Comparison of ENCODE assay signal across 7 cellular contexts in the genomic region with DNA sequence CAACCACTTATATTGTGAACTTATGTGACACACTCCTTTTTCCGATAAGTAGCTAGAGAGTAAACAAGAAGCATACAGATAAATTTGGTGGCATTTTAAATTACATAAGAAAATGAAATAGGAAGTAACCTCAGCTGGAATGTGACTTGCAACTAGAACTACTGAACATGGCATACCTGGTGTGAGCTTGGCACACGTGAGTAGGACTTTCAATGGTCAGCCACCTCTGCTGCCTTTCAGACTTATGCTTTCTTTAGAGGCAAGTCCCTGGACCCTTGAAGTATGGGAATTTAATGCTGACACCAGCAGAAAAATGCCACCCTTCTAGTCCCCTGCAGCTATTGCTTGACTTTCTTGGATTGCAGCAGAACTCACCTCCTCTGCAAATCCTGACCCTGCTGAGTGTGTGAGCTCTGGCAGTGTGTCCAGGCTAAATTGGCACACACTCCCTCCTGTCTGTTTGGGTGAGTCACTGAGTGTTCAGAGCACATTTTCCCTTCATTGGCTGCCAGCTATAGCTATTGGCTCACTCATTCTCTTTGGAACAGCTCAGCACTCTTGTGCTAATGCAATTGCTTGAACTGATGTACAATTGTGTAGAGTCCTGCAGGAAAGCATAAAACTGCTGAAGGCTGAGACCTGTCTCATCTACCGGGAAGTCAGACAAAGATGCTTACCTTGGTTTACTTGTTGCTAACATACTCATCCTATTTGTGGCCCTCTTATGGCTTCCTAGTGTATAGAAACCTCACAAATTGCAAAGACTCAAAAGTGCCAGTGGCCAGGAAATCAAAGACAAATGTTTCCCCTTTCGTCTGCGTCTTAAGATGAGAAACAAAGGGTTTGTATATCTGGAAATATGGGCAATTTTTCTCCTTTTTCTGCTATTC.
DNase-seq lines count a peak whose midpoint lies in the region; ATAC-seq, FAIRE-seq and TF ChIP-seq lines count a peak whose summit lies in the region.

No MANE protein-coding gene starts in this region.

- dilution Hi-C loops in keratinocyte (cut with MboI; ENCODE audit: extremely low pct_ligation_motif_present, low sequenced_read_pairs): no loop called here

- H3K9ac ChIP-seq in keratinocyte (ENCODE audit: control insufficient read depth, extremely low read depth, insufficient read depth, low read length): no peak overlapping the region

- ATAC-seq in upper lobe of left lung (ENCODE audit: low FRiP score in 2 of 2): peak; percentile 82 to 90

- H3K27ac ChIP-seq in keratinocyte (ENCODE audit: control insufficient read depth, insufficient read depth, low read length) (no peak overlapping the region), upper lobe of left lung (no peak overlapping the region)

- H3K4me2 ChIP-seq in keratinocyte (ENCODE audit: control insufficient read depth, extremely low read depth, insufficient read depth, low read depth, low read length): peak overlapping the region; percentile 40

- TF ChIP-seq POLR2A in upper lobe of left lung (IDR thresholded peaks at IDR 0.05): no peak

- no peak for TF ChIP-seq EP300 in upper lobe of left lung (IDR thresholded peaks at IDR 0.05)

- H4K20me1 ChIP-seq in keratinocyte (ENCODE audit: control insufficient read depth, extremely low read depth, insufficient read depth, low read length): no peaks in the 10 kb centered on the region

- no peaks in the 10 kb centered on the region for H3K27me3 ChIP-seq in bronchial epithelial cell (ENCODE audit: control insufficient read depth, insufficient read depth, low read length)
- H3K27me3 ChIP-seq in keratinocyte (ENCODE audit: control insufficient read depth, extremely low read depth, insufficient read depth, low read length): no peaks in the 10 kb centered on the region
- H3K27me3 ChIP-seq in upper lobe of left lung: no peaks in the 10 kb centered on the region

- no peaks in the 10 kb centered on the region for H3K9me3 ChIP-seq in keratinocyte (ENCODE audit: control insufficient read depth, low read depth, low read length)
- no peaks in the 10 kb centered on the region for H3K9me3 ChIP-seq in upper lobe of left lung

- FAIRE-seq in bronchial epithelial cell (lab: Jason Lieb, UNC) (peak; percentile 100), keratinocyte (lab: Jason Lieb, UNC) (peak; percentile 100)

- no peaks in the 10 kb centered on the region for H3K79me2 ChIP-seq in keratinocyte (ENCODE audit: control insufficient read depth, insufficient read depth, low read length)

- H3K4me3 ChIP-seq in bronchial epithelial cell (ENCODE audit: low read depth, low read length) (no peak overlapping the region), keratinocyte (ENCODE audit: control insufficient read depth in 2 of 3, extremely low read depth in 1 of 3, insufficient read depth in 2 of 3, low read depth in 1 of 3, low read length in 3 of 3) (no peak overlapping the region), upper lobe of left lung (no peak overlapping the region)

- no peaks in the 10 kb centered on the region for H3K9me1 ChIP-seq in keratinocyte (ENCODE audit: control insufficient read depth, extremely low read depth, insufficient read depth, low read length)

- 57 to 77% methylated on average over 5 of the region's 5 CpGs for WGBS in upper lobe of left lung, 2 donors

- H2AFZ ChIP-seq in keratinocyte (ENCODE audit: control insufficient read depth, low read length): no peak overlapping the region

- TF ChIP-seq CTCF in bronchial epithelial cell (IDR thresholded peaks at IDR 0.05; ENCODE audit: insufficient read depth, low read length, severe bottlenecking) (no peak), keratinocyte (optimal IDR thresholded peaks at IDR 0.05 in 1 of 3, IDR thresholded peaks at IDR 0.05 in 1 of 3, conservative IDR thresholded peaks at IDR 0.05 in 1 of 3; ENCODE audit: extremely low read depth in 1 of 3, insufficient read depth in 2 of 3, low read length in 3 of 3) (no peak), upper lobe of left lung (IDR thresholded peaks at IDR 0.05) (no peak)

- H3K36me3 ChIP-seq in bronchial epithelial cell (ENCODE audit: control insufficient read depth, insufficient read depth, low read length) (no peaks in the 10 kb centered on the region), keratinocyte (ENCODE audit: control insufficient read depth in 2 of 2, extremely low read depth in 1 of 2, insufficient read depth in 2 of 2, low read length in 2 of 2) (no peaks in the 10 kb centered on the region), upper lobe of left lung (no peaks in the 10 kb centered on the region)

- DNase-seq in LoVo (ENCODE audit: low spot score) (peak; percentile 73), bronchial epithelial cell (ENCODE audit: low read depth) (peak; percentile 96), keratinocyte (ENCODE audit: low read depth, low spot score) (peak; percentile 62), upper lobe of left lung (peak in 1 of 2 donors; percentile 43), NCI-H1105 (lab: John Stamatoyannopoulos, UW) (no peak), NCI-H1436 treated with DMSO at 0.1 percent for 48 hours (lab: John Stamatoyannopoulos, UW) (no peak)
- no peak for DNase-seq in effector CD4-positive, alpha-beta T cell

- H3K4me1 ChIP-seq in keratinocyte (ENCODE audit: control insufficient read depth, extremely low read depth, insufficient read depth, low read length) (peaks cover 46% of the 10 kb centered on the region), upper lobe of left lung (peaks cover 0 to 4% (median 3%) of the 10 kb centered on the region in 4 donors)

Comparison
In these comparisons a context has a peak if more than half of its experiments do, and no peak if none do; other contexts are left out.
1. DNase-seq: peak in LoVo (single experiment), bronchial epithelial cell (single experiment) and keratinocyte (single experiment); none in NCI-H1105 (single experiment), effector CD4-positive, alpha-beta T cell (single experiment) and NCI-H1436 treated with DMSO at 0.1 percent for 48 hours (single experiment).